ENCODE assay signal across 20 cellular contexts in the genomic region with DNA sequence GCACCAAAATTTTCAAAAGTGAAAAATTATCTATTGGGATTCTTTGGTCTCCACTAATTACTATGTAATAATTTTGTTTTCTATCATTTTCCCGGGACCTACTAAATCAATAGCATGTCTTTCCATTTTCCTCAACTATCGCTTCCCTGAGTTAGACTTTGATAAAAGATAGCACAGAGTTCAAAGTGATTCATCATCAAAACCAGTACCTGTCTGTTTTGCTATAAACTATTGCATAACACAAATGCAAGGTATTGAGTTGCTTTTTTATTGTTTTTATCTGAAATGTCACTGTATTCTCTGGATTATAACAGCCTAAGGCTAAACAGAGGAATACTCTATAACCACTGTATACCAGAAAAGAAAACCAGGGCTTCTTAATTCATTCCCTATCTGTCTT. TPM values are rescaled to one million over a fixed set of nuclear protein-coding genes. Genes with fewer than 3 reads are reported as not detected.
DNase-seq lines count a peak whose midpoint lies in the region; ATAC-seq and TF ChIP-seq lines count a peak whose summit lies in the region.
"Had no signal": no experiment of that assay in that cellular context is flagged by ENCODE, and none has a peak within 500 bp of the region (broad histone marks: within the 10 kb centered on the region; RNA-seq: fewer than 3 reads in every experiment).

No MANE protein-coding gene starts in this region.

- H3K4me3 Mint-ChIP-seq in GM23338 = no peak overlapping the region
- H3K4me3 Mint-ChIP-seq: CD4-positive, CD25-positive, alpha-beta regulatory T cell; CD8-positive, alpha-beta memory T cell; IgD-negative memory B cell had no signal

- H3K9me3 ChIP-seq in right lobe of liver (no peaks in the 10 kb centered on the region), gastrocnemius medialis (no peaks in the 10 kb centered on the region)
- H3K9me3 ChIP-seq: BE2C, HAP-1 had no signal

- intact Hi-C loops in left colon (cut with DNase I, micrococcal nuclease) (no loop called here), right lobe of liver (cut with DNase I) (no loop called here), gastrocnemius medialis (cut with DNase I; ENCODE audit: low total_unique reads) (no loop called here)

- 0 out of 3 replicates have a peak, but pooled peaks cover 6% of the 10 kb centered on the region for H3K4me1 Mint-ChIP-seq in GM23338
- H3K4me1 Mint-ChIP-seq: CD4-positive, CD25-positive, alpha-beta regulatory T cell; CD8-positive, alpha-beta memory T cell; IgD-negative memory B cell had no signal

- no peaks in the 10 kb centered on the region for H3K9me2 ChIP-seq in GM23338 (ENCODE audit: insufficient read depth)

- no peaks in the 10 kb centered on the region; the same call in 2 of the 3 replicates for H3K9me3 Mint-ChIP-seq in GM23338

- H3K27me3 ChIP-seq in GM23338 (ENCODE audit: insufficient read depth) = no peaks in the 10 kb centered on the region
- no peaks in the 10 kb centered on the region for H3K27me3 ChIP-seq in right lobe of liver
- H3K27me3 ChIP-seq in gastrocnemius medialis = no peaks in the 10 kb centered on the region
- H3K27me3 ChIP-seq: BE2C had no signal

- no peaks in the 10 kb centered on the region for H3K36me3 ChIP-seq in GM23338 (ENCODE audit: insufficient read depth)
- peaks cover 0 to 13% (median 0%) of the 10 kb centered on the region in 4 donors for H3K36me3 ChIP-seq in right lobe of liver
- no peaks in the 10 kb centered on the region for H3K36me3 ChIP-seq in gastrocnemius medialis
- H3K36me3 ChIP-seq: BE2C, HAP-1 had no signal

- no peaks in the 10 kb centered on the region for H3K36me3 Mint-ChIP-seq in GM23338 (ENCODE audit: low read depth)
- H3K36me3 Mint-ChIP-seq: CD4-positive, CD25-positive, alpha-beta regulatory T cell; CD8-positive, alpha-beta memory T cell had no signal

- H3F3A ChIP-seq in GM23338 (replicated peaks; ENCODE audit: low read depth) = no peaks in the 10 kb centered on the region

- H4K20me1 ChIP-seq in GM23338 (replicated peaks; ENCODE audit: insufficient read depth) = no peaks in the 10 kb centered on the region

- in situ Hi-C loops in gastrocnemius medialis (cut with MboI; ENCODE audit: low sequenced_read_pairs in 4 of 4) = no loop called here

- TF ChIP-seq CTCF in GM23338 (conservative IDR thresholded peaks at IDR 0.05; ENCODE audit: low read depth in 2 of 2) (no peak), right lobe of liver (IDR thresholded peaks at IDR 0.05) (no peak), gastrocnemius medialis (IDR thresholded peaks at IDR 0.05 in 4 of 5, conservative IDR thresholded peaks at IDR 0.05 in 1 of 5) (no peak)

- H3K27ac ChIP-seq in GM23338 (ENCODE audit: low read depth) (no peak overlapping the region), right lobe of liver (no peak overlapping the region), gastrocnemius medialis (no peak overlapping the region)
- H3K27ac ChIP-seq: HL-60 had no signal

- H3K27me3 Mint-ChIP-seq in GM23338 (ENCODE audit: insufficient read depth, low read depth, poor library complexity) = peaks cover 2% of the 10 kb centered on the region

- TF ChIP-seq POLR2A in right lobe of liver (IDR thresholded peaks at IDR 0.05) (no peak), gastrocnemius medialis (IDR thresholded peaks at IDR 0.05) (no peak)

- no peak for ATAC-seq in GM23338
- peak; percentile 55 for ATAC-seq in left colon
- ATAC-seq in right lobe of liver = peak; percentile 59 to 90 (median 72)
- ATAC-seq in GM21786 (IDR thresholded peaks at IDR 0.05; ENCODE audit: unreplicated experiment) = no peak
- ATAC-seq in gastrocnemius medialis = no peak

- H2AFZ ChIP-seq in GM23338 = 0 out of 2 replicates have a peak overlapping the region, but pooled peaks have one; percentile 18

- no peak overlapping the region for H3K4me2 ChIP-seq in GM23338

- DNase-seq in GM23338 (ENCODE audit: low spot score) (no peak), left colon (no peak), right lobe of liver (no peak), NCI-H2081 treated with DMSO at 0.1 percent for 48 hours (lab: John Stamatoyannopoulos, UW) (no peak), DMS 273 (lab: John Stamatoyannopoulos, UW; ENCODE audit: unreplicated experiment) (no peak), gastrocnemius medialis (no peak)
- DNase-seq: ACHN; BE2C; C1 segment of cervical spinal cord; CD4-positive, CD25-positive, alpha-beta regulatory T cell; CD8-positive, alpha-beta memory T cell; COR-L47; DMS153; DMS79; GDM1; KG1 had no signal

- H3K4me3 ChIP-seq in GM23338 = no peak overlapping the region
- no peak overlapping the region for H3K4me3 ChIP-seq in right lobe of liver
- no peak overlapping the region for H3K4me3 ChIP-seq in gastrocnemius medialis
- H3K4me3 ChIP-seq: HAP-1 had no signal

- H3K79me2 ChIP-seq in GM23338 (replicated peaks; ENCODE audit: insufficient read depth) = no peaks in the 10 kb centered on the region

- WGBS in right lobe of liver (ENCODE audit: insufficient coverage, low coverage, low lambda C conversion rate, missing lambda C conversion rate) = 18% methylated on average over 2 of the region's 2 CpGs

- H3K27ac Mint-ChIP-seq in GM23338 = no peak overlapping the region
- H3K27ac Mint-ChIP-seq: CD4-positive, CD25-positive, alpha-beta regulatory T cell; CD8-positive, alpha-beta memory T cell; IgD-negative memory B cell had no signal

- H3K4me1 ChIP-seq in GM23338 (ENCODE audit: insufficient read depth) (no peaks in the 10 kb centered on the region), right lobe of liver (peaks cover 0 to 12% (median 0%) of the 10 kb centered on the region in 4 donors), gastrocnemius medialis (peaks cover 4 to 7% of the 10 kb centered on the region in 2 donors)
- H3K4me1 ChIP-seq: BE2C, HAP-1 had no signal

TF ChIP-seq in GM23338, 12 proteins besides CTCF, POLR2A, EP300 and RAD21 (continues in another document):
- TF ChIP-seq NANOG (IDR thresholded peaks at IDR 0.05; ENCODE audit: borderline replicate concordance) = no peak

RNA-seq across cellular contexts. Expression of a gene that starts 19.7 kb away (rescaled TPM):
- 0.12 and 0.24 TPM in 2 replicates for total RNA-seq in GM23338 (2014; rRNA removed; shearing (Covaris generic))
- 0.05 and 0.06 TPM in 2 replicates for polyA plus RNA-seq in GM23338 (2016; fragmentation: Nextera tagmentation; extraction: Ambion mirVana)
- 10 to 100 TPM; 22.6 to 27.6 TPM for total RNA-seq in left colon
- total RNA-seq in right lobe of liver = 10 to 100 TPM in 4 of 6 experiments, 1 to 10 TPM in 2; 8.4 to 14.1 (median 11.9) TPM
- 1 to 10 TPM; 1.3 to 4.8 (median 1.7) TPM for total RNA-seq in gastrocnemius medialis
- total RNA-seq: CD4-positive, CD25-positive, alpha-beta regulatory T cell had no signal
- polyA plus RNA-seq: CD4-positive, CD25-positive, alpha-beta regulatory T cell; CD8-positive, alpha-beta memory T cell had no signal

RNA-seq across cellular contexts. Expression of a gene that starts 59.7 kb away (rescaled TPM):
- 19.8 and 27.0 TPM in 2 replicates for total RNA-seq in GM23338 (2014; rRNA removed; shearing (Covaris generic))
- 22.5 and 29.8 TPM in 2 replicates for polyA plus RNA-seq in GM23338 (2016; fragmentation: Nextera tagmentation; extraction: Ambion mirVana)
- 10 to 100 TPM; 43.7 to 45.2 TPM for total RNA-seq in left colon
- total RNA-seq in right lobe of liver = 10 to 100 TPM in 4 of 6 experiments, 1 to 10 TPM in 2; 8.5 to 49.1 (median 34.8) TPM
- total RNA-seq in gastrocnemius medialis = 10 to 100 TPM in 3 of 4 donors, 1 to 10 TPM in 1; 7.0 to 15.4 (median 12.0) TPM

Comparison
In these comparisons a context has a peak if more than half of its experiments do, and no peak if none do; other contexts are left out.
1. ATAC-seq: peak in left colon (single experiment) and right lobe of liver (4 of 4); none in GM23338 (single experiment), GM21786 (single experiment) and gastrocnemius medialis (0 of 2).